Comparison of ENCODE assay signal across 17 cellular contexts in the genomic region with DNA sequence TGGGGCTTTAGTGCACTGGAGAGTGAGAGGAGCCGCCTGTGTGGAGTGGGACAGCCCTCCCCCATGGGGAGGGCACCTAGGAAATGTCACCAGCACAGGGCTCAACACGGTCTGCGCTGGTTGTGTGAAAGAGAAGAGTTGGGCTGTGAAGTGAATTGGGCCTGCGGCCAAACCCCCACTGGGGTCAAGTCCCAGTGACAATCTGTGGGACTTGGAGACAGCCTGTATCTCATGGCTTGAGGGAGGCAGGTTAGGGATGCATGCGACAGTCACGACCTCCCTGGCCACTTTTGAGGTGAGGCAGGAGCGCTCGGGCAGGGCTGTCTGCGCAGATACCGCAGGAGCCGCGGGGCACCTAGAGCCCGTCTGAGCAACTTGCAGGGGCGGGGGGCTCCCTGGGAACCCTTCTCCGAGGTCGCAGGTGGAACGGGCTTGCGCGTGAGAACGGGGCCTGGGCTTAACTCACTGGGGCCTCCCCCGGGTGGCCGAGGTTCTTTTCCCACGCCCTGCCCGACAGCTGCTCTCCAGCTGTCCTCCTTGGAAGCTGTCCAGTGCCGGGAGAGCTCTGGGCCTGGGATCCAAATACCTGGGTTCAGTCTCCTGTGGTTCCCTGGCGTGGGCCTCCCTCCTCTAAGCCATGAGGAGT.
DNase-seq lines count a peak whose midpoint lies in the region; ATAC-seq and TF ChIP-seq lines count a peak whose summit lies in the region.
"Had no signal": no experiment of that assay in that cellular context is flagged by ENCODE, and none has a peak within 500 bp of the region (broad histone marks: within the 10 kb centered on the region; RNA-seq: fewer than 3 reads in every experiment).

No MANE protein-coding gene starts in this region.

- no peaks in the 10 kb centered on the region for H3K27me3 ChIP-seq in neuronal stem cell (ENCODE audit: control insufficient read depth in 3 of 3, insufficient read depth in 3 of 3, low read depth in 1 of 3, low read length in 3 of 3)
- H3K27me3 ChIP-seq: uterus had no signal

- H3K4me3 ChIP-seq in AG10803 (ENCODE audit: low read length) (no peak overlapping the region), fibroblast of mammary gland (ENCODE audit: control insufficient read depth, low read depth, low read length) (no peak overlapping the region), neuronal stem cell (ENCODE audit: low read length in 2 of 2) (peak overlapping the region in 1 of 2 donors; percentile 9)
- H3K4me3 ChIP-seq: GM23248, uterus had no signal

- TF ChIP-seq CTCF in AG10803 (conservative IDR thresholded peaks at IDR 0.05; ENCODE audit: low read length) (no peak), fibroblast of mammary gland (conservative IDR thresholded peaks at IDR 0.05; ENCODE audit: control insufficient read depth, insufficient read depth, low read depth, low read length) (no peak)

- whole genome bisulfite sequencing in neuronal stem cell (ENCODE audit: extremely low coverage in 2 of 2, insufficient read length in 2 of 2, insufficient replicate concordance in 1 of 2), 2 donors = no CpG with 5 or more reads among the region's 26 CpGs

- H3K36me3 ChIP-seq in neuronal stem cell (replicated peaks in 1 of 2; ENCODE audit: control insufficient read depth in 2 of 2, insufficient read depth in 2 of 2, low read length in 2 of 2) = peaks cover 0 to 2% of the 10 kb centered on the region in 2 donors
- H3K36me3 ChIP-seq: uterus had no signal

- H3K9me3 ChIP-seq in neuronal stem cell (replicated peaks in 1 of 2; ENCODE audit: control insufficient read depth in 2 of 2, insufficient read depth in 1 of 2, low read depth in 1 of 2, low read length in 2 of 2) = no peaks in the 10 kb centered on the region
- H3K9me3 ChIP-seq: uterus had no signal

- H4K8ac ChIP-seq in neuronal stem cell (ENCODE audit: low read depth, low read length) = no peak overlapping the region

- H3K18ac ChIP-seq in neuronal stem cell (ENCODE audit: low read length) = peak overlapping the region; percentile 22

- H3K9ac ChIP-seq in neuronal stem cell (ENCODE audit: low read depth, low read length, poor library complexity) = peak overlapping the region; percentile 33
- H3K9ac ChIP-seq: GM23248, KMS-11 had no signal

- no peak overlapping the region for H4K91ac ChIP-seq in neuronal stem cell (ENCODE audit: low read depth, low read length, poor library complexity)

- H3K23ac ChIP-seq in neuronal stem cell (ENCODE audit: low read depth, low read length, poor library complexity) = no peak overlapping the region

- peaks cover 2% of the 10 kb centered on the region for H3K79me1 ChIP-seq in neuronal stem cell (ENCODE audit: low read depth, low read length)

- H3K4me1 ChIP-seq in neuronal stem cell (ENCODE audit: control insufficient read depth in 2 of 2, insufficient read depth in 1 of 2, low read depth in 1 of 2, low read length in 2 of 2) = peaks cover 0 to 3% of the 10 kb centered on the region in 2 donors
- H3K4me1 ChIP-seq: uterus had no signal

- ATAC-seq in GM18868 (IDR thresholded peaks at IDR 0.05; ENCODE audit: unreplicated experiment) = no peak
- no peak for ATAC-seq in GM19023 (IDR thresholded peaks at IDR 0.05; ENCODE audit: unreplicated experiment)

- peak; percentile 79 for DNase-seq in AG10803 (ENCODE audit: low read depth)
- peak; percentile 13 for DNase-seq in GM04503 (ENCODE audit: low read depth)
- peak; percentile 53 for DNase-seq in fibroblast of mammary gland (ENCODE audit: low read depth)
- DNase-seq in neuronal stem cell (ENCODE audit: low spot score) = no peak
- no peak for DNase-seq in UCSD-AML1 (lab: John Stamatoyannopoulos, UW; ENCODE audit: unreplicated experiment)
- no peak for DNase-seq in NCI-H524 treated with DMSO at 0.1 percent for 48 hours (lab: John Stamatoyannopoulos, UW)
- DNase-seq: activated CD4-positive, alpha-beta T cell treated with anti-CD3 and anti-CD28 coated beads for 48 hours; central memory CD4-positive, alpha-beta T cell; GM23248; NCI-H1417; NCI-H510A treated with DMSO at 0.1 percent for 48 hours; stimulated activated CD4-positive, alpha-beta T cell treated with anti-CD3 and anti-CD28 coated beads, Interleukin-2, amount 100 ng/mL, for 24 hours had no signal

- H2BK5ac ChIP-seq in neuronal stem cell (ENCODE audit: low read length) = no peak overlapping the region

- H2AK5ac ChIP-seq in neuronal stem cell (ENCODE audit: low read depth, low read length) = no peak overlapping the region

- no peak overlapping the region for H2AFZ ChIP-seq in neuronal stem cell (ENCODE audit: low read length)
- H2AFZ ChIP-seq: GM23248 had no signal

- no peak overlapping the region for H2BK15ac ChIP-seq in neuronal stem cell (ENCODE audit: low read length)

- H3K27ac ChIP-seq in neuronal stem cell (replicated peaks; ENCODE audit: low read length) = no peak overlapping the region
- H3K27ac ChIP-seq: C4-2B, GM23248, KMS-11 had no signal

- no peak overlapping the region for H3K4me2 ChIP-seq in neuronal stem cell (ENCODE audit: insufficient read depth, low read length, poor library complexity, severe bottlenecking)
- H3K4me2 ChIP-seq: KMS-11 had no signal

- H2BK120ac ChIP-seq in neuronal stem cell (ENCODE audit: low read depth, low read length) = no peak overlapping the region

- H3K14ac ChIP-seq in neuronal stem cell (ENCODE audit: low read length) = no peak overlapping the region

- H3K4ac ChIP-seq in neuronal stem cell (ENCODE audit: low read length) = no peak overlapping the region

- no peak overlapping the region for H2BK12ac ChIP-seq in neuronal stem cell (ENCODE audit: low read length)

Comparison
In these comparisons a context has a peak if more than half of its experiments do, and no peak if none do; other contexts are left out.
1. DNase-seq: peak in AG10803 (single experiment), GM04503 (single experiment) and fibroblast of mammary gland (single experiment); none in neuronal stem cell (single experiment), UCSD-AML1 (single experiment) and NCI-H524 treated with DMSO at 0.1 percent for 48 hours (single experiment).